Comparison of ENCODE assay signal across 24 cellular contexts in genomic region chr7:157538735-157539134, GRCh38.
"Had no signal": no experiment of that assay in that cellular context is flagged by ENCODE, and none has a peak within 500 bp of the region (broad histone marks: within the 10 kb centered on the region; RNA-seq: fewer than 3 reads in every experiment).

No MANE protein-coding gene starts in this region.

- DNase-seq: hypothalamus; immature natural killer cell; left ventricle myocardium inferior; mammary epithelial cell; mesenchymal stem cell; occipital lobe; right lobe of liver; small intestine; stimulated activated CD4-positive, alpha-beta T cell treated with anti-CD3 and anti-CD28 coated beads, Interleukin-4, amount 100 ng/mL, for 24 hours; stimulated activated naive CD4-positive, alpha-beta T cell; trophoblast cell; uterus had no signal

- FAIRE-seq: islet of Langerhans, kidney, small intestine had no signal

- H3K27ac ChIP-seq: left ventricle myocardium inferior, neutrophil, parathyroid adenoma, right atrium auricular region, right lobe of liver, spleen, suprapubic skin, thoracic aorta, tibial artery, upper lobe of right lung, uterus had no signal

- H3K9ac ChIP-seq: parathyroid adenoma had no signal

- H3K27me3 ChIP-seq: right atrium auricular region, right lobe of liver, spleen, suprapubic skin, upper lobe of right lung, uterus had no signal

- H3K9me3 ChIP-seq: neutrophil, right atrium auricular region, right lobe of liver, suprapubic skin, thoracic aorta, upper lobe of right lung, uterus had no signal

- ATAC-seq: naive thymus-derived CD8-positive, alpha-beta T cell; right lobe of liver; stimulated activated effector memory CD8-positive, alpha-beta T cell treated with anti-CD3 and anti-CD28 coated beads, Interleukin-12 subunit alpha, Interleukin-12 subunit beta, amount 100 ng/mL, for 72 hours; upper lobe of right lung had no signal

- H3K4me3 ChIP-seq: left ventricle myocardium inferior, right atrium auricular region, right lobe of liver, spleen, suprapubic skin, thoracic aorta, tibial artery, upper lobe of right lung, uterus had no signal

- H3K79me2 ChIP-seq: parathyroid adenoma had no signal

- H3K4me1 ChIP-seq: left ventricle myocardium inferior, parathyroid adenoma, right atrium auricular region, right lobe of liver, spleen, suprapubic skin, tibial artery, upper lobe of right lung, uterus had no signal

- H2AFZ ChIP-seq: parathyroid adenoma had no signal

- H3K36me3 ChIP-seq: neutrophil, right atrium auricular region, right lobe of liver, suprapubic skin, thoracic aorta, tibial artery, upper lobe of right lung, uterus had no signal
